17 cellular contexts compared by ENCODE assay signal in genomic region chr1:180195916-180196315, GRCh38. TPM values are rescaled to one million over a fixed set of nuclear protein-coding genes. Genes with fewer than 3 reads are reported as not detected.
"Had no signal": no experiment of that assay in that cellular context is flagged by ENCODE, and none has a peak within 500 bp of the region (broad histone marks: within the 10 kb centered on the region; RNA-seq: fewer than 3 reads in every experiment).

No MANE protein-coding gene starts in this region.

- ATAC-seq: effector memory CD8-positive, alpha-beta T cell; gastrocnemius medialis; left lung; lower lobe of right lung; natural killer cell; pancreas; right cardiac atrium had no signal

- H3K9me3 ChIP-seq: esophagus muscularis mucosa, gastrocnemius medialis, left lung, lower lobe of right lung, pancreas, suprapubic skin, thyroid gland, upper lobe of left lung had no signal

- H3K4me3 ChIP-seq: esophagus muscularis mucosa, gastrocnemius medialis, left lung, lower lobe of right lung, pancreas, suprapubic skin, thyroid gland, upper lobe of left lung had no signal

- H3K27me3 ChIP-seq: esophagus muscularis mucosa, gastrocnemius medialis, left lung, pancreas, suprapubic skin, thyroid gland, upper lobe of left lung had no signal

- DNase-seq: effector memory CD8-positive, alpha-beta T cell; gastrocnemius medialis; immature natural killer cell; lower lobe of right lung; natural killer cell; nucleus accumbens; pancreas; right cardiac atrium; small intestine; stimulated activated CD4-positive, alpha-beta T cell treated with anti-CD3 and anti-CD28 coated beads, Interleukin-12 subunit alpha, Interleukin-12 subunit beta, amount 100 ng/mL, for 4 hours; stimulated activated naive CD4-positive, alpha-beta T cell treated with Interleukin-2 at 50 U/mL for 16 hours; thyroid gland; upper lobe of left lung had no signal

- H3K27ac ChIP-seq: epithelial cell of prostate, esophagus muscularis mucosa, gastrocnemius medialis, left lung, lower lobe of right lung, pancreas, suprapubic skin, thyroid gland, upper lobe of left lung had no signal

- H3K4me1 ChIP-seq: esophagus muscularis mucosa, gastrocnemius medialis, left lung, lower lobe of right lung, pancreas, suprapubic skin, thyroid gland, upper lobe of left lung had no signal

RNA-seq across cellular contexts. Expression of gene LHX4, which starts 34.1 kb away (rescaled TPM):
- total RNA-seq: esophagus muscularis mucosa, gastrocnemius medialis, lower lobe of right lung, right cardiac atrium, thyroid gland had no signal
